19 cellular contexts compared by ENCODE assay signal in genomic region chr17:79556263-79556662, GRCh38. TPM values are rescaled to one million over a fixed set of nuclear protein-coding genes. Genes with fewer than 3 reads are reported as not detected.
DNase-seq lines count a peak whose midpoint lies in the region; ATAC-seq and TF ChIP-seq lines count a peak whose summit lies in the region.
"Had no signal": no experiment of that assay in that cellular context is flagged by ENCODE, and none has a peak within 500 bp of the region (broad histone marks: within the 10 kb centered on the region; RNA-seq: fewer than 3 reads in every experiment).

No MANE protein-coding gene starts in this region.

- H3K9me3 ChIP-seq in BLaER1 treated with 17β-estradiol and CSF1 and Interleukin-3, amounts not matched to agents 10 nM and 100 nM (replicated peaks in 1 of 11), result peaks cover 15 to 30% (median 22%) of the 10 kb centered on the region in 11 experiments; a peak in 18 of 22 replicates
- H3K9me3 ChIP-seq in HCT116 (ENCODE audit: control insufficient read depth in 1 of 2, insufficient read depth in 1 of 2, low read depth in 1 of 2, low read length in 2 of 2) (no peaks in the 10 kb centered on the region), vagina (no peaks in the 10 kb centered on the region)

- TF ChIP-seq RAD21 in HCT116 (IDR thresholded peaks at IDR 0.05; ENCODE audit: low read depth), result no peak

- H3K4me3 ChIP-seq in BLaER1 treated with 17β-estradiol and CSF1 and Interleukin-3, amounts not matched to agents 10 nM and 100 nM, result no peak overlapping the region
- H3K4me3 ChIP-seq in HCT116 (replicated peaks in 1 of 2; ENCODE audit: low read depth in 1 of 2, low read length in 2 of 2) (no peak overlapping the region), vagina (no peak overlapping the region)
- H3K4me3 ChIP-seq: MG63 had no signal

- TF ChIP-seq POLR2A in HCT116 (IDR thresholded peaks at IDR 0.05; ENCODE audit: borderline replicate concordance, extremely low read depth, insufficient read depth, insufficient read length), result no peak
- TF ChIP-seq POLR2A in vagina (IDR thresholded peaks at IDR 0.05), result no peak

- no peaks in the 10 kb centered on the region for H3K79me2 ChIP-seq in HCT116 (ENCODE audit: insufficient read depth, low read length)

- H3K4me1 ChIP-seq in BLaER1 treated with 17β-estradiol and CSF1 and Interleukin-3, amounts not matched to agents 10 nM and 100 nM, result peaks cover 30 to 49% (median 44%) of the 10 kb centered on the region in 10 experiments
- H3K4me1 ChIP-seq in HCT116 (ENCODE audit: control insufficient read depth in 1 of 2, insufficient read depth in 2 of 2, low read length in 2 of 2) (no peaks in the 10 kb centered on the region), vagina (no peaks in the 10 kb centered on the region)

- peak overlapping the region; percentile 55 to 76 (median 64) for H3K4me2 ChIP-seq in BLaER1 treated with 17β-estradiol and CSF1 and Interleukin-3, amounts not matched to agents 10 nM and 100 nM
- H3K4me2 ChIP-seq in HCT116 (ENCODE audit: low read length), result no peak overlapping the region

- POLR2A ChIA-PET in HCT116 (lab: Charles Lee), result no interaction called here

- peaks cover 46 to 53% of the 10 kb centered on the region in 2 donors for H3K4me1 Mint-ChIP-seq in immature natural killer cell

- BruUV-seq in HCT116 (replicated peaks; lab: Mats Ljungman, UMichigan), result no TSS peak

- no peaks in the 10 kb centered on the region for H3K9me2 ChIP-seq in HCT116 (ENCODE audit: insufficient read depth)

- no peak for DNase-seq in HCT116 (ENCODE audit: low read depth, low spot score)
- peak; percentile 56 to 64 (median 57) for DNase-seq in immature natural killer cell
- peak; percentile 10 for DNase-seq in posterior vena cava (ENCODE audit: low spot score)
- no peak for DNase-seq in central memory CD4-positive, alpha-beta T cell
- no peak for DNase-seq in vagina (ENCODE audit: extremely low spot score in 2 of 2)
- DNase-seq: C1 segment of cervical spinal cord, DMS79 treated with DMSO at 0.1 percent for 48 hours, IMR-90, Karpas-422, MG63, NCI-H1092, NCI-H1436 treated with DMSO at 0.1 percent for 48 hours, NCI-H2029, NCI-H345, NCI-H524 treated with DMSO at 0.1 percent for 48 hours, PC-3 had no signal

- no peak overlapping the region; a peak in 1 of 22 replicates for H3K9ac ChIP-seq in BLaER1 treated with 17β-estradiol and CSF1 and Interleukin-3, amounts not matched to agents 10 nM and 100 nM
- H3K9ac ChIP-seq in HCT116 (ENCODE audit: low read length), result no peak overlapping the region

- no peak for TF ChIP-seq CTCF in HCT116 (IDR thresholded peaks at IDR 0.05 in 2 of 3, conservative IDR thresholded peaks at IDR 0.05 in 1 of 3; ENCODE audit: borderline replicate concordance in 1 of 3, insufficient read depth in 1 of 3, low read depth in 2 of 3, low read length in 2 of 3)
- TF ChIP-seq CTCF in vagina (IDR thresholded peaks at IDR 0.05), result no peak

- no peak for ATAC-seq in HCT116
- no peak for ATAC-seq in HG02840 (IDR thresholded peaks at IDR 0.05; ENCODE audit: low FRiP score, unreplicated experiment)
- ATAC-seq: PC-3 had no signal

- CTCF ChIA-PET in HCT116 (lab: Charles Lee), result no interaction called here

- H3K36me3 Mint-ChIP-seq in immature natural killer cell, result peaks cover 7 to 8% (median 8%) of the 10 kb centered on the region in 3 donors

- peak overlapping the region; percentile 75 to 93 (median 86) for H3K4me3 Mint-ChIP-seq in immature natural killer cell

- H3K9me3 Mint-ChIP-seq in immature natural killer cell, result peaks cover 0 to 8% (median 6%) of the 10 kb centered on the region in 6 donors

- RAD21 ChIA-PET in HCT116 (lab: Charles Lee; ENCODE audit: low non-redundant PET in 1 of 2, low total read pairs in 2 of 2, uncharacterized antibody in 2 of 2, unreplicated experiment in 2 of 2), result no interaction called here

- peak overlapping the region; percentile 79 to 93 (median 89) for H3K27ac Mint-ChIP-seq in immature natural killer cell

- no peak overlapping the region for H2AFZ ChIP-seq in HCT116 (ENCODE audit: low read depth, low read length, poor library complexity, severe bottlenecking)

- peaks cover 0 to 13% (median 0%) of the 10 kb centered on the region in 11 experiments; a peak in 4 of 22 replicates for H3K27me3 ChIP-seq in BLaER1 treated with 17β-estradiol and CSF1 and Interleukin-3, amounts not matched to agents 10 nM and 100 nM
- H3K27me3 ChIP-seq in HCT116 (ENCODE audit: insufficient read depth, low read length) (peaks cover 4% of the 10 kb centered on the region; the same call in 1 of the 2 replicates), vagina (no peaks in the 10 kb centered on the region)

- no peaks in the 10 kb centered on the region for H3K36me3 ChIP-seq in BLaER1 treated with 17β-estradiol and CSF1 and Interleukin-3, amounts not matched to agents 10 nM and 100 nM
- H3K36me3 ChIP-seq in HCT116 (ENCODE audit: control insufficient read depth in 1 of 2, insufficient read depth in 2 of 2, low read length in 2 of 2), result no peaks in the 10 kb centered on the region
- H3K36me3 ChIP-seq in vagina, result no peaks in the 10 kb centered on the region
- H3K36me3 ChIP-seq: MG63 had no signal

- intact Hi-C loops in HCT116 (cut with micrococcal nuclease) (no loop called here), posterior vena cava (cut with DNase I) (no loop called here), vagina (cut with DNase I) (no loop called here)

- H4K20me1 ChIP-seq in BLaER1 treated with 17β-estradiol and CSF1 and Interleukin-3, amounts not matched to agents 10 nM and 100 nM, result no peaks in the 10 kb centered on the region
- no peaks in the 10 kb centered on the region for H4K20me1 ChIP-seq in HCT116 (ENCODE audit: insufficient read depth)

- H3K27ac ChIP-seq in BLaER1 treated with 17β-estradiol and CSF1 and Interleukin-3, amounts not matched to agents 10 nM and 100 nM, result peak overlapping the region in 4 of 11 experiments; percentile 1 to 46 (median 40); a peak in 5 of 22 replicates
- H3K27ac ChIP-seq in HCT116 (ENCODE audit: low read depth, low read length) (no peak overlapping the region), vagina (no peak overlapping the region)

- H3K27me3 Mint-ChIP-seq in immature natural killer cell (ENCODE audit: low read depth in 3 of 3), result peaks cover 17 to 31% (median 23%) of the 10 kb centered on the region in 3 donors

TF ChIP-seq in HCT116, 20 proteins besides CTCF, POLR2A, EP300 and RAD21:
- no peak for TF ChIP-seq TCF7L2 (IDR thresholded peaks at IDR 0.05; ENCODE audit: borderline replicate concordance, extremely low read depth, insufficient read depth, insufficient read length)
- TF ChIP-seq ZBTB33 (IDR thresholded peaks at IDR 0.05; ENCODE audit: extremely low read depth, insufficient replicate concordance, low read length), result no peak
- 0 out of 2 replicates have a peak, but pooled peaks have one; percentile 5 for TF ChIP-seq ZFX (IDR thresholded peaks at IDR 0.05)
- no peak for TF ChIP-seq CBX3 (IDR thresholded peaks at IDR 0.05; ENCODE audit: low read depth)
TF ChIP-seq in HCT116: peak in this region for 1.

RNA-seq across cellular contexts. Expression of gene RBFOX3, which starts 54.6 kb away (rescaled TPM):
- total RNA-seq in HCT116 (2021; ENCODE audit: unreplicated experiment) (not detected), posterior vena cava (10 to 100 TPM in 1 of 2 donors, 1 to 10 TPM in 1; 7.1 to 21.6 TPM), vagina (3.7 TPM)
- polyA plus RNA-seq in HCT116 (2012), result 0.49 and 0.51 TPM in 2 replicates
- polyA plus RNA-seq in immature natural killer cell, result 1 to 10 TPM in 1 of 3 donors, under 1 TPM in 1, not detected in 1; 0.71 to 1.0 TPM
- total RNA-seq: A673, IMR-90, PC-3 had no signal

Comparison
In these comparisons a context has a peak if more than half of its experiments do, and no peak if none do; other contexts are left out.
1. DNase-seq: peak in immature natural killer cell (3 of 3) and posterior vena cava (single experiment); none in HCT116 (single experiment), central memory CD4-positive, alpha-beta T cell (single experiment) and vagina (0 of 2).